ENCODE assay signal across 18 cellular contexts in the genomic region with DNA sequence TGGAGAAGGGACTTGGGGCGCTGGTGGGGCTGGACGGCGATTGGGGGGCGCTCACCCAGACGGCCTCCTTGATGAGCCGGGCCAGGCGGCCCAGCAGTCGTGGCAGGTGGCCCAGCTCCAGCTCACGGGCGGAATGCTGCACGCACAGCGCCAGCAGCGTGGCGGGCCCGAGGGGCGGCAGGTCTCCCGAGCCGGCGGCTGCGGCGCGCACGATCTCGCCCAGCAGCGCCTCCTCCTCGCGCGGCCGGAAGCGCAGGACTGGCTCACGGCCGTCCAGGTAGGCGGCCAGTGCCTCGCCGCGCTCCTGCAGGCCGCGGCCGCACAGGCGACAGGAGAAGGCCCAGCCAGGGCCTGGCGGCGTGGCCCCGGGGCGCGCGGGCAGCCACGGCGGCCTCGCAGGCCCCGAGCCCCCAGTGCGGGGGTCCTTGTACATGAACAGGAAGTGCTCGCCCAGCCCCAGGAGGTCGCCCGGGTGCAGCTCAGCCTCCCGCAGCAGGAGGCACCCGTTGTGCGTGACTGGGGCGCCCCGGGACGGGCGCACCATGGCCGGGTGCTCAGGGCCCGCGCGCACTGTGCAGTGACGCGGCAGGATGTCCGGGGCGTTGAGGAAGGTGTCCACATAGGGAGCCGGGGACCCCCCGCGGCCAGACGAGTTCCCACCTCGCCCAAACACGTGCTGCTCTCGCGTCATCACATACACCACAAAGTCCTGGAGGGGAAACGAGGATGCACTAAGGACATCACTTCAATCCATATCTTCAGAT. TPM values are rescaled to one million over a fixed set of nuclear protein-coding genes. Genes with fewer than 3 reads are reported as not detected.
DNase-seq lines count a peak whose midpoint lies in the region; ATAC-seq and TF ChIP-seq lines count a peak whose summit lies in the region.
"Had no signal": no experiment of that assay in that cellular context is flagged by ENCODE, and none has a peak within 500 bp of the region (broad histone marks: within the 10 kb centered on the region; RNA-seq: fewer than 3 reads in every experiment).

No MANE protein-coding gene starts in this region.

- no peaks in the 10 kb centered on the region for H3K79me1 ChIP-seq in neuronal stem cell (ENCODE audit: low read depth, low read length)

- H3K4me3 Mint-ChIP-seq in activated T-cell treated with anti-CD3 and anti-CD28 coated beads, Interleukin-2, amount 50 U/mL, for 72 hours: no peak overlapping the region
- H3K4me3 Mint-ChIP-seq: activated naive CD8-positive, alpha-beta T cell; T-helper 2 cell treated with Interferon-gamma antibody and Interleukin-4, amounts not matched to agents 5 μg/mL and 100 μg/mL, for 36 hours had no signal

- H3K4ac ChIP-seq in neuronal stem cell (ENCODE audit: low read length): no peak overlapping the region

- peaks cover 9 to 11% of the 10 kb centered on the region in 2 donors for H3K9me3 Mint-ChIP-seq in activated T-cell treated with anti-CD3 and anti-CD28 coated beads, Interleukin-2, amount 50 U/mL, for 72 hours

- H3K4me2 ChIP-seq in neuronal stem cell (ENCODE audit: insufficient read depth, low read length, poor library complexity, severe bottlenecking): no peak overlapping the region

- H3K4me3 ChIP-seq in right cardiac atrium (ENCODE audit: low read length): peak overlapping the region; percentile 12
- peak overlapping the region in 5 of 12 donors; percentile 6 to 21 (median 16) for H3K4me3 ChIP-seq in heart left ventricle
- H3K4me3 ChIP-seq in fibroblast of mammary gland (ENCODE audit: control insufficient read depth, low read depth, low read length): peak overlapping the region; percentile 24
- no peak overlapping the region for H3K4me3 ChIP-seq in neuronal stem cell (ENCODE audit: low read length in 2 of 2)
- H3K4me3 ChIP-seq: GM23248, pancreas had no signal

- H3K27ac Mint-ChIP-seq in activated T-cell treated with anti-CD3 and anti-CD28 coated beads, Interleukin-2, amount 50 U/mL, for 72 hours: no peak overlapping the region
- H3K27ac Mint-ChIP-seq: activated naive CD8-positive, alpha-beta T cell; T-helper 2 cell treated with Interferon-gamma antibody and Interleukin-4, amounts not matched to agents 5 μg/mL and 100 μg/mL, for 36 hours had no signal

- H3K4me1 ChIP-seq in right cardiac atrium (ENCODE audit: control insufficient read depth, insufficient read depth, low read length) (peaks cover 5% of the 10 kb centered on the region), heart left ventricle (peaks cover 5 to 33% (median 16%) of the 10 kb centered on the region in 12 donors), neuronal stem cell (ENCODE audit: control insufficient read depth in 2 of 2, insufficient read depth in 1 of 2, low read depth in 1 of 2, low read length in 2 of 2) (peaks cover 5 to 6% of the 10 kb centered on the region in 2 donors)
- H3K4me1 ChIP-seq: pancreas had no signal

- H3K36me3 Mint-ChIP-seq in activated T-cell treated with anti-CD3 and anti-CD28 coated beads, Interleukin-2, amount 50 U/mL, for 72 hours (ENCODE audit: insufficient read depth in 2 of 2): peaks cover 15 to 20% of the 10 kb centered on the region in 2 donors

- peak overlapping the region; percentile 32 for H3K9ac ChIP-seq in neuronal stem cell (ENCODE audit: low read depth, low read length, poor library complexity)
- H3K9ac ChIP-seq: GM23248 had no signal

- TF ChIP-seq CTCF in heart left ventricle (IDR thresholded peaks at IDR 0.05) (peak in 1 of 12 donors; percentile 16), fibroblast of mammary gland (conservative IDR thresholded peaks at IDR 0.05; ENCODE audit: control insufficient read depth, insufficient read depth, low read depth, low read length) (no peak)

- peak overlapping the region; percentile 60 for H3K18ac ChIP-seq in neuronal stem cell (ENCODE audit: low read length)

- H3K27me3 ChIP-seq in right cardiac atrium (ENCODE audit: control insufficient read depth, insufficient read depth) (no peaks in the 10 kb centered on the region), heart left ventricle (peaks cover 0 to 4% (median 0%) of the 10 kb centered on the region in 9 donors), neuronal stem cell (ENCODE audit: control insufficient read depth in 3 of 3, insufficient read depth in 3 of 3, low read depth in 1 of 3, low read length in 3 of 3) (no peaks in the 10 kb centered on the region)
- H3K27me3 ChIP-seq: pancreas had no signal

- H2BK12ac ChIP-seq in neuronal stem cell (ENCODE audit: low read length): no peak overlapping the region

- ATAC-seq in right cardiac atrium: no peak
- ATAC-seq in heart left ventricle: no peak
- ATAC-seq in HG02759 (IDR thresholded peaks at IDR 0.05; ENCODE audit: unreplicated experiment): no peak
- no peak for ATAC-seq in GM18909 (IDR thresholded peaks at IDR 0.05; ENCODE audit: poor library complexity, unreplicated experiment)
- ATAC-seq in activated T-cell treated with anti-CD3 and anti-CD28 coated beads, Interleukin-2, amount 50 U/mL, for 72 hours (replicated peaks in 1 of 2): no peak

- DNase-seq in right cardiac atrium: peak in 2 of 3 donors; percentile 68
- DNase-seq in heart left ventricle: no peak
- peak; percentile 48 for DNase-seq in fibroblast of mammary gland (ENCODE audit: low read depth)
- no peak for DNase-seq in neuronal stem cell (ENCODE audit: low spot score)
- DNase-seq in activated T-cell treated with anti-CD3 and anti-CD28 coated beads, Interleukin-2, amount 50 U/mL, for 72 hours: no peak
- DNase-seq in SHP77 (lab: John Stamatoyannopoulos, UW): no peak
- DNase-seq: activated CD4-positive, alpha-beta T cell treated with anti-CD3 and anti-CD28 coated beads for 48 hours; GM23248; KG1; SHP77 treated with DMSO at 0.1 percent for 48 hours had no signal

- H3K14ac ChIP-seq in neuronal stem cell (ENCODE audit: low read length): no peak overlapping the region

- 50% methylated on average over 78 of the region's 78 CpGs for WGBS in right cardiac atrium
- 58 to 73% (median 66%) methylated on average over 41 to 78 of the region's 78 CpGs for WGBS in heart left ventricle, 4 donors
- no CpG with 5 or more reads among the region's 78 CpGs for WGBS in neuronal stem cell (ENCODE audit: extremely low coverage in 2 of 2, insufficient read length in 2 of 2, insufficient replicate concordance in 1 of 2), 2 donors

- H3K36me3 ChIP-seq in heart left ventricle: peaks cover 0 to 75% (median 16%) of the 10 kb centered on the region in 9 donors
- H3K36me3 ChIP-seq in neuronal stem cell (replicated peaks in 1 of 2; ENCODE audit: control insufficient read depth in 2 of 2, insufficient read depth in 2 of 2, low read length in 2 of 2): no peaks in the 10 kb centered on the region
- H3K36me3 ChIP-seq: pancreas had no signal

- H2AK5ac ChIP-seq in neuronal stem cell (ENCODE audit: low read depth, low read length): no peak overlapping the region

- no peak overlapping the region for H2AFZ ChIP-seq in neuronal stem cell (ENCODE audit: low read length)
- H2AFZ ChIP-seq: GM23248 had no signal

- H2BK120ac ChIP-seq in neuronal stem cell (ENCODE audit: low read depth, low read length): no peak overlapping the region

- no peak overlapping the region for H2BK15ac ChIP-seq in neuronal stem cell (ENCODE audit: low read length)

- no peak overlapping the region for H2BK5ac ChIP-seq in neuronal stem cell (ENCODE audit: low read length)

- H4K8ac ChIP-seq in neuronal stem cell (ENCODE audit: low read depth, low read length): no peak overlapping the region

- no peak for TF ChIP-seq POLR2A in heart left ventricle (IDR thresholded peaks at IDR 0.05)

- no peak overlapping the region for H3K23ac ChIP-seq in neuronal stem cell (ENCODE audit: low read depth, low read length, poor library complexity)

- peaks cover 26% of the 10 kb centered on the region for H3K4me1 Mint-ChIP-seq in activated T-cell treated with anti-CD3 and anti-CD28 coated beads, Interleukin-2, amount 50 U/mL, for 72 hours (ENCODE audit: low read depth)

- no peaks in the 10 kb centered on the region for H3K27me3 Mint-ChIP-seq in activated T-cell treated with anti-CD3 and anti-CD28 coated beads, Interleukin-2, amount 50 U/mL, for 72 hours (ENCODE audit: low read depth)
- H3K27me3 Mint-ChIP-seq: activated naive CD8-positive, alpha-beta T cell had no signal

- H3K27ac ChIP-seq in right cardiac atrium (ENCODE audit: low read length): no peak overlapping the region
- H3K27ac ChIP-seq in heart left ventricle: no peak overlapping the region
- H3K27ac ChIP-seq in neuronal stem cell (replicated peaks; ENCODE audit: low read length): no peak overlapping the region
- H3K27ac ChIP-seq: epithelial cell of prostate, GM23248, pancreas had no signal

- H3K9me3 ChIP-seq in right cardiac atrium (ENCODE audit: control insufficient read depth, low read length) (no peaks in the 10 kb centered on the region), heart left ventricle (peaks cover 0 to 7% (median 0%) of the 10 kb centered on the region in 12 donors), neuronal stem cell (replicated peaks in 1 of 2; ENCODE audit: control insufficient read depth in 2 of 2, insufficient read depth in 1 of 2, low read depth in 1 of 2, low read length in 2 of 2) (no peaks in the 10 kb centered on the region)
- H3K9me3 ChIP-seq: pancreas had no signal

- intact Hi-C loops in right cardiac atrium (cut with DNase I): no loop called here
- intact Hi-C loops in heart left ventricle (cut with DNase I): loop anchor here in 1 of 10 donors (10.0 kb wide), 1 partner anchor 54 kb away; a partner anchor contains a TSS

- H4K91ac ChIP-seq in neuronal stem cell (ENCODE audit: low read depth, low read length, poor library complexity): no peak overlapping the region

RNA-seq across cellular contexts. Expression of a gene that starts 9.5 kb away (rescaled TPM):
- total RNA-seq in right cardiac atrium (1 to 10 TPM; 1.6 to 5.7 (median 3.5) TPM), heart left ventricle (1 to 10 TPM in 7 of 9 donors, under 1 TPM in 2; 0.65 to 5.5 (median 1.7) TPM)
- polyA plus RNA-seq in right cardiac atrium (4.0 TPM), heart left ventricle (1 to 10 TPM; 2.0 to 3.7 TPM)
- 1.1 TPM for polyA plus RNA-seq in neuronal stem cell (2013, experiment 1 of 2)
- 0.90 TPM for polyA plus RNA-seq in neuronal stem cell (2013, experiment 2 of 2)
- under 1 TPM; 0.69 to 0.89 TPM for total RNA-seq in activated T-cell treated with anti-CD3 and anti-CD28 coated beads, Interleukin-2, amount 50 U/mL, for 72 hours

RNA-seq across cellular contexts. Expression of a gene that starts 11.3 kb away (rescaled TPM):
- 10 to 100 TPM; 13.8 to 19.6 (median 17.5) TPM for total RNA-seq in right cardiac atrium
- polyA plus RNA-seq in right cardiac atrium: 20.4 TPM
- total RNA-seq in heart left ventricle: 10 to 100 TPM; 10.0 to 28.1 (median 15.3) TPM
- 10 to 100 TPM; 14.6 to 15.7 TPM for polyA plus RNA-seq in heart left ventricle
- 1.1 TPM for polyA plus RNA-seq in neuronal stem cell (2013, experiment 1 of 2)
- 1.1 TPM for polyA plus RNA-seq in neuronal stem cell (2013, experiment 2 of 2)
- under 1 TPM; 0.53 to 0.86 TPM for total RNA-seq in activated T-cell treated with anti-CD3 and anti-CD28 coated beads, Interleukin-2, amount 50 U/mL, for 72 hours
- total RNA-seq: GM23248 had no signal

RNA-seq across cellular contexts. Expression of a gene that starts 17.6 kb away (rescaled TPM):
- total RNA-seq in right cardiac atrium (under 1 TPM; 0.18 to 0.54 (median 0.38) TPM), heart left ventricle (under 1 TPM; 0.13 to 0.56 (median 0.42) TPM)
- polyA plus RNA-seq in right cardiac atrium (0.34 TPM), heart left ventricle (under 1 TPM; 0.53 to 0.93 TPM)
- polyA plus RNA-seq in neuronal stem cell (2013, experiment 1 of 2): 0.01 TPM
- 0.03 TPM for polyA plus RNA-seq in neuronal stem cell (2013, experiment 2 of 2)
- under 1 TPM; 0.14 to 0.32 TPM for total RNA-seq in activated T-cell treated with anti-CD3 and anti-CD28 coated beads, Interleukin-2, amount 50 U/mL, for 72 hours
- total RNA-seq: GM23248 had no signal
- polyA plus RNA-seq: AG04450, GM23248 had no signal

RNA-seq across cellular contexts. Expression of a gene that starts 23.4 kb away (rescaled TPM):
- 1 to 10 TPM; 2.2 to 4.0 (median 2.6) TPM for total RNA-seq in right cardiac atrium
- 3.0 TPM for polyA plus RNA-seq in right cardiac atrium
- total RNA-seq in heart left ventricle: 1 to 10 TPM; 1.8 to 6.2 (median 2.7) TPM
- polyA plus RNA-seq in heart left ventricle: 1 to 10 TPM; 2.3 to 3.0 TPM
- 0.99 TPM for polyA plus RNA-seq in neuronal stem cell (2013, experiment 1 of 2)
- 1.0 TPM for polyA plus RNA-seq in neuronal stem cell (2013, experiment 2 of 2)
- total RNA-seq in activated T-cell treated with anti-CD3 and anti-CD28 coated beads, Interleukin-2, amount 50 U/mL, for 72 hours: under 1 TPM; 0.29 to 0.32 TPM
- total RNA-seq: GM23248 had no signal
- polyA plus RNA-seq: GM23248 had no signal

RNA-seq across cellular contexts. Expression of a gene that starts 26.3 kb away (rescaled TPM):
- total RNA-seq in right cardiac atrium (not detected), heart left ventricle (not detected)
- polyA plus RNA-seq in right cardiac atrium (not detected), heart left ventricle (not detected)
- polyA plus RNA-seq in neuronal stem cell (2013, experiment 1 of 2): not detected
- not detected for polyA plus RNA-seq in neuronal stem cell (2013, experiment 2 of 2)
- not detected for total RNA-seq in activated T-cell treated with anti-CD3 and anti-CD28 coated beads, Interleukin-2, amount 50 U/mL, for 72 hours
- total RNA-seq: GM23248, ureter had no signal
- polyA plus RNA-seq: AG04450, GM23248, pancreas had no signal

Comparison
In these comparisons a context has a peak if more than half of its experiments do, and no peak if none do; other contexts are left out.
1. DNase-seq: peak in right cardiac atrium (2 of 3) and fibroblast of mammary gland (single experiment); none in heart left ventricle (0 of 5), neuronal stem cell (single experiment), activated T-cell treated with anti-CD3 and anti-CD28 coated beads, Interleukin-2, amount 50 U/mL, for 72 hours (0 of 2) and SHP77 (0 of 2).
2. H3K4me3 ChIP-seq: peak in right cardiac atrium (single experiment) and fibroblast of mammary gland (single experiment); none in neuronal stem cell (0 of 2).
3. RNA of a gene that starts 11.3 kb away (total RNA-seq): 13.8 to 19.6 TPM in right cardiac atrium and 10.0 to 28.1 TPM in heart left ventricle; 0.53 to 0.86 TPM in activated T-cell treated with anti-CD3 and anti-CD28 coated beads, Interleukin-2, amount 50 U/mL, for 72 hours; every median in the first group is over 4 times any median in the second.